In the genomic region with DNA sequence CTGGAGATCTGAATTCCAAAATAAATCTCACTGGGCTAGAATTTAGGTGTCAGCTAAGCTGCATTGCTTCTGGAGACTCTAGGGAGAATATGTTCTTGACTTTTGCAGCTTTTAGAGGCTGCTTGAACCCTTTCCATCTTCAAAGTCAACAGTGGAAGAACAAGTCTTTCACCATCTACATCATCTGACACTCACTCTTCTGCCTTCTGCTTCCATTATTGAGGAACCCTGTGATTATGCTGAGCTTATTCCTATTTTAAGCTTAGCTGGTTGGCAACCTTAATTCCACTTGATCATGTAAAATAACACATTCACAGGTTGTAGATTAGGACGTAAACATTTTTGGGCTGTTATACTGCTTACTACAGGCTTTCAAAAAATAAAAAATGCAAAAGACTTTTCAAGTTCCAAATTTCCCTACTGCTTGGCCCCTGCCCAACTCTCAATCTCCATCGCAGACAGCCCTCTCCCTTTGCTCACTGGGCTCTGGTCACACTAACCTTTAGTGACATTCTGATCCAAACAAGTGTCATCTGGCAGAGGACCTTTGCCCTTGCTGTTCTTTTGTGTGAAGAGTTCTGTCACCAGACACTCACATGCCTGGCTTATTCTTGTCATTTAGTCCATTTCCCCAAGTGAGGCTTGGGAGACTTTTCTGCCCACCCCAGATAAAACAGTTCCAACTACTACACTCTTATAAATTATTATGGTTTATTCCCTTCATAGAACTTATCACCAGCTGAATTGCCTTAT, we compare ENCODE assay signal across 18 cellular contexts.
DNase-seq lines count a peak whose midpoint lies in the region; ATAC-seq, FAIRE-seq and TF ChIP-seq lines count a peak whose summit lies in the region.
"Had no signal": no experiment of that assay in that cellular context is flagged by ENCODE, and none has a peak within 500 bp of the region (broad histone marks: within the 10 kb centered on the region; RNA-seq: fewer than 3 reads in every experiment).

No MANE protein-coding gene starts in this region.

- no peaks in the 10 kb centered on the region for H3K27me3 Mint-ChIP-seq in neural crest cell (ENCODE audit: low read depth)

- H3K27me3 ChIP-seq in liver (ENCODE audit: control insufficient read depth in 4 of 4, insufficient read depth in 4 of 4, low read length in 3 of 4) (no peaks in the 10 kb centered on the region), HepG2 (ENCODE audit: control insufficient read depth in 1 of 2, insufficient read depth in 2 of 2, low read length in 2 of 2) (no peaks in the 10 kb centered on the region), heart left ventricle (no peaks in the 10 kb centered on the region), thyroid gland (no peaks in the 10 kb centered on the region)
- H3K27me3 ChIP-seq: BLaER1 treated with 17β-estradiol and CSF1 and Interleukin-3, amounts not matched to agents 10 nM and 100 nM had no signal

- intact Hi-C loops in HepG2 (cut with micrococcal nuclease; ENCODE audit: unreplicated experiment) = no loop called here
- intact Hi-C loops in heart left ventricle (cut with DNase I) = no loop called here
- intact Hi-C loops in thyroid gland (cut with DNase I) = no loop called here

- H3K36me3 Mint-ChIP-seq in neural crest cell (ENCODE audit: low read depth) = peaks cover 3% of the 10 kb centered on the region
- H3K36me3 Mint-ChIP-seq: CD8-positive, alpha-beta T cell had no signal

- TF ChIP-seq RAD21 in liver (IDR thresholded peaks at IDR 0.05) (no peak), HepG2 (CRISPR knock-in tag; IDR thresholded peaks at IDR 0.05) (no peak)

- H2AFZ ChIP-seq in HepG2 (ENCODE audit: low read length) = no peak overlapping the region

- no peaks in the 10 kb centered on the region for H3K36me3 ChIP-seq in liver (ENCODE audit: control insufficient read depth in 4 of 4, insufficient read depth in 3 of 4, low read depth in 1 of 4, low read length in 3 of 4)
- no peaks in the 10 kb centered on the region for H3K36me3 ChIP-seq in HepG2 (replicated peaks in 1 of 2; ENCODE audit: control insufficient read depth in 1 of 2, insufficient read depth in 2 of 2, low read length in 2 of 2)
- no peaks in the 10 kb centered on the region for H3K36me3 ChIP-seq in heart left ventricle
- H3K36me3 ChIP-seq in thyroid gland = no peaks in the 10 kb centered on the region
- H3K36me3 ChIP-seq: BLaER1 treated with 17β-estradiol and CSF1 and Interleukin-3, amounts not matched to agents 10 nM and 100 nM had no signal

- ATAC-seq in HepG2 = no peak
- peak in 3 of 4 donors; percentile 56 to 72 (median 66) for ATAC-seq in heart left ventricle
- ATAC-seq: CD8-positive, alpha-beta T cell; K562 had no signal

- peaks cover 48% of the 10 kb centered on the region for H3K4me1 Mint-ChIP-seq in neural crest cell

- TF ChIP-seq POLR2A in HepG2 (IDR thresholded peaks at IDR 0.05; ENCODE audit: insufficient read depth in 1 of 2, low read depth in 2 of 2, low read length in 2 of 2) (no peak), heart left ventricle (IDR thresholded peaks at IDR 0.05) (no peak), thyroid gland (IDR thresholded peaks at IDR 0.05) (no peak)

- H3K4me3 Mint-ChIP-seq in neural crest cell = peak overlapping the region; percentile 48
- H3K4me3 Mint-ChIP-seq: CD8-positive, alpha-beta T cell had no signal

- H3K27ac Mint-ChIP-seq in neural crest cell (ENCODE audit: unreplicated experiment) = peak overlapping the region; percentile 32
- H3K27ac Mint-ChIP-seq: CD8-positive, alpha-beta T cell had no signal

- TF ChIP-seq EP300 in HepG2 (IDR thresholded peaks at IDR 0.05; ENCODE audit: low read depth in 2 of 2, low read length in 2 of 2) (no peak), HepG2 (CRISPR knock-in tag; IDR thresholded peaks at IDR 0.05; ENCODE audit: borderline replicate concordance) (no peak)

- no peak for DNase-seq in HepG2 (ENCODE audit: low spot score)
- DNase-seq in heart left ventricle = peak in 3 of 5 donors; percentile 14 to 31 (median 25)
- peak; percentile 14 for DNase-seq in neural crest cell (ENCODE audit: low read depth, low spot score)
- DNase-seq in thyroid gland = peak; percentile 13 to 19
- DNase-seq in NCI-H82 treated with DMSO at 0.1 percent for 48 hours (lab: John Stamatoyannopoulos, UW; ENCODE audit: unreplicated experiment) = no peak
- no peak for DNase-seq in NOMO-1 treated with dmso at 0.1 percent for 144 hours (lab: John Stamatoyannopoulos, UW; ENCODE audit: unreplicated experiment)
- no peak for DNase-seq in activated naive CD4-positive, alpha-beta T cell (lab: John Stamatoyannopoulos, UW)
- DNase-seq: Calu3; CD8-positive, alpha-beta T cell; NCI-H1105 treated with DMSO at 0.1 percent for 48 hours; NCI-H1694 treated with DMSO at 0.1 percent for 48 hours; NK-92 treated with Interleukin-12 subunit alpha and Interleukin-12 subunit beta, amount 100 ng/mL, for 24 hours; RPMI8226 had no signal

- FAIRE-seq in HepG2 (lab: Jason Lieb, UNC) = no peak
- FAIRE-seq: A204.1, GM12891, K562 had no signal

- TF ChIP-seq CTCF in liver (IDR thresholded peaks at IDR 0.05; ENCODE audit: low read depth, low read length, missing input control) (no peak), HepG2 (CRISPR knock-in tag; IDR thresholded peaks at IDR 0.05) (no peak), heart left ventricle (IDR thresholded peaks at IDR 0.05) (no peak), neural crest cell (conservative IDR thresholded peaks at IDR 0.05) (no peak), thyroid gland (IDR thresholded peaks at IDR 0.05) (no peak)

- 48% methylated on average over 2 of the region's 2 CpGs for WGBS in liver
- 2% methylated on average over 2 of the region's 2 CpGs for WGBS in HepG2 (ENCODE audit: low lambda C conversion rate)
- 15 to 27% (median 19%) methylated on average over 2 of the region's 2 CpGs for WGBS in heart left ventricle, 4 donors
- 50 to 52% methylated on average over 2 of the region's 2 CpGs for WGBS in thyroid gland, 2 donors

- H3K4me1 ChIP-seq in liver (ENCODE audit: control insufficient read depth in 4 of 4, insufficient read depth in 4 of 4, low read length in 3 of 4) (no peaks in the 10 kb centered on the region), HepG2 (ENCODE audit: insufficient read depth, low read length) (no peaks in the 10 kb centered on the region), heart left ventricle (peaks cover 0 to 29% (median 2%) of the 10 kb centered on the region in 12 donors), thyroid gland (no peaks in the 10 kb centered on the region)
- H3K4me1 ChIP-seq: BLaER1 treated with 17β-estradiol and CSF1 and Interleukin-3, amounts not matched to agents 10 nM and 100 nM had no signal

- H3K9ac ChIP-seq in liver (ENCODE audit: low read depth in 1 of 2, low read length in 2 of 2) (no peak overlapping the region), HepG2 (ENCODE audit: insufficient read depth, low read depth, low read length) (no peak overlapping the region)
- H3K9ac ChIP-seq: BLaER1 treated with 17β-estradiol and CSF1 and Interleukin-3, amounts not matched to agents 10 nM and 100 nM had no signal

- in situ Hi-C loops in HepG2 (cut with HindIII; ENCODE audit: extremely low pct_ligation_motif_present, low pct_unique_long_range_greater_than_20kb) = no loop called here

- CTCF ChIA-PET in HepG2 (lab: Yijun Ruan, JAX; ENCODE audit: low intra/inter-chr PET ratio, low total read pairs) = no interaction called here

- no peak overlapping the region for H3K27ac ChIP-seq in liver (ENCODE audit: low read depth in 1 of 2, low read length in 2 of 2)
- no peak overlapping the region for H3K27ac ChIP-seq in HepG2 (ENCODE audit: extremely low read length, insufficient read depth, low read length)
- H3K27ac ChIP-seq in heart left ventricle = peak overlapping the region in 1 of 12 donors; percentile 1
- no peak overlapping the region for H3K27ac ChIP-seq in thyroid gland
- H3K27ac ChIP-seq: BLaER1 treated with 17β-estradiol and CSF1 and Interleukin-3, amounts not matched to agents 10 nM and 100 nM had no signal

- H3K4me2 ChIP-seq in HepG2 (ENCODE audit: low read depth, low read length) = no peak overlapping the region
- H3K4me2 ChIP-seq: BLaER1 treated with 17β-estradiol and CSF1 and Interleukin-3, amounts not matched to agents 10 nM and 100 nM had no signal

- no peaks in the 10 kb centered on the region for H3K9me3 ChIP-seq in liver (ENCODE audit: control insufficient read depth in 4 of 4, low read length in 3 of 4)
- peaks cover 40% of the 10 kb centered on the region for H3K9me3 ChIP-seq in HepG2 (ENCODE audit: low read length)
- H3K9me3 ChIP-seq in heart left ventricle = peaks cover 0 to 4% (median 0%) of the 10 kb centered on the region in 12 donors
- H3K9me3 ChIP-seq in thyroid gland = no peaks in the 10 kb centered on the region
- H3K9me3 ChIP-seq: BLaER1 treated with 17β-estradiol and CSF1 and Interleukin-3, amounts not matched to agents 10 nM and 100 nM had no signal

- no TSS peak for BruUV-seq in HepG2 (replicated peaks; lab: Mats Ljungman, UMichigan)

- no peaks in the 10 kb centered on the region for H4K20me1 ChIP-seq in HepG2 (ENCODE audit: insufficient read depth, low read length)
- H4K20me1 ChIP-seq: BLaER1 treated with 17β-estradiol and CSF1 and Interleukin-3, amounts not matched to agents 10 nM and 100 nM had no signal

- H3K4me3 ChIP-seq in liver (ENCODE audit: low read depth in 1 of 3, low read length in 3 of 3) (no peak overlapping the region), HepG2 (replicated peaks in 1 of 3; ENCODE audit: insufficient read depth in 1 of 3, low read depth in 2 of 3, low read length in 3 of 3) (no peak overlapping the region), heart left ventricle (no peak overlapping the region), thyroid gland (replicated peaks in 1 of 3) (no peak overlapping the region)
- H3K4me3 ChIP-seq: BLaER1 treated with 17β-estradiol and CSF1 and Interleukin-3, amounts not matched to agents 10 nM and 100 nM; K562 had no signal

- peaks cover 5% of the 10 kb centered on the region for H3K9me3 Mint-ChIP-seq in neural crest cell

- H3K79me2 ChIP-seq in HepG2 (ENCODE audit: insufficient read depth, low read length) = no peaks in the 10 kb centered on the region

- POLR2A ChIA-PET in HepG2 (lab: Yijun Ruan, JAX) = no interaction called here

TF ChIP-seq in HepG2, 621 proteins besides CTCF, POLR2A, EP300 and RAD21 (continues in another document):
- TF ChIP-seq ZNF790 (CRISPR knock-in tag; IDR thresholded peaks at IDR 0.05; ENCODE audit: borderline replicate concordance) = no peak
- no peak for TF ChIP-seq MXI1 (IDR thresholded peaks at IDR 0.05; ENCODE audit: borderline replicate concordance, low read depth, low read length)
- TF ChIP-seq DBP (CRISPR knock-in tag; IDR thresholded peaks at IDR 0.05; ENCODE audit: not compliant biosample characterization) = no peak
- TF ChIP-seq HCFC1 (IDR thresholded peaks at IDR 0.05; ENCODE audit: low read depth, low read length) = no peak
- TF ChIP-seq PRPF4 (IDR thresholded peaks at IDR 0.05; ENCODE audit: low read depth, low read length, poor library complexity, severe bottlenecking) = no peak
- TF ChIP-seq ZNF496 (CRISPR knock-in tag; IDR thresholded peaks at IDR 0.05; ENCODE audit: insufficient replicate concordance) = no peak

Comparison
In these comparisons a context has a peak if more than half of its experiments do, and no peak if none do; other contexts are left out.
1. DNase-seq: peak in heart left ventricle (3 of 5), neural crest cell (single experiment) and thyroid gland (2 of 2); none in HepG2 (single experiment), NCI-H82 treated with DMSO at 0.1 percent for 48 hours (single experiment), NOMO-1 treated with dmso at 0.1 percent for 144 hours (single experiment) and activated naive CD4-positive, alpha-beta T cell (0 of 4).